Comparison of ENCODE assay signal across 9 cellular contexts in genomic region chr4:55358668-55359067, GRCh38. TPM values are rescaled to one million over a fixed set of nuclear protein-coding genes. Genes with fewer than 3 reads are reported as not detected.
DNase-seq lines count a peak whose midpoint lies in the region; ATAC-seq and TF ChIP-seq lines count a peak whose summit lies in the region.
"Had no signal": no experiment of that assay in that cellular context is flagged by ENCODE, and none has a peak within 500 bp of the region (broad histone marks: within the 10 kb centered on the region; RNA-seq: fewer than 3 reads in every experiment).

No MANE protein-coding gene starts in this region.

- H3K36me3 Mint-ChIP-seq in CD4-positive, CD25-positive, alpha-beta regulatory T cell = peaks cover 7% of the 10 kb centered on the region

- H2AFZ ChIP-seq in MM.1S (ENCODE audit: low read length) = no peak overlapping the region

- WGBS in ovary, 3 donors = 7 to 12% (median 9%) methylated on average over 2 of the region's 2 CpGs

- H3K36me3 ChIP-seq in CD4-positive, CD25-positive, alpha-beta regulatory T cell (ENCODE audit: control insufficient read depth, insufficient read depth, low read length) = no peaks in the 10 kb centered on the region
- H3K36me3 ChIP-seq in ovary (no peaks in the 10 kb centered on the region), MM.1S (replicated peaks; ENCODE audit: insufficient read depth, low read length) (no peaks in the 10 kb centered on the region)

- no peaks in the 10 kb centered on the region for H3K9me3 Mint-ChIP-seq in CD4-positive, CD25-positive, alpha-beta regulatory T cell
- H3K9me3 Mint-ChIP-seq: IgD-negative memory B cell had no signal

- H3K27ac ChIP-seq in CD4-positive, CD25-positive, alpha-beta regulatory T cell (ENCODE audit: insufficient read depth, low read length, poor library complexity, severe bottlenecking) = no peak overlapping the region
- H3K27ac ChIP-seq in ovary (no peak overlapping the region), MM.1S (ENCODE audit: low read length) (no peak overlapping the region)

- H3K4me3 ChIP-seq in CD4-positive, CD25-positive, alpha-beta regulatory T cell (ENCODE audit: low read depth, low read length) = no peak overlapping the region
- no peak overlapping the region for H3K4me3 ChIP-seq in choroid plexus epithelial cell (ENCODE audit: low read depth, low read length)
- H3K4me3 ChIP-seq in retinal pigment epithelial cell (ENCODE audit: low read length) = no peak overlapping the region
- no peak overlapping the region for H3K4me3 ChIP-seq in ovary
- H3K4me3 ChIP-seq in MM.1S (ENCODE audit: low read length) = no peak overlapping the region

- no peaks in the 10 kb centered on the region for H3K27me3 ChIP-seq in CD4-positive, CD25-positive, alpha-beta regulatory T cell (ENCODE audit: control insufficient read depth, insufficient read depth, low read length)
- H3K27me3 ChIP-seq in ovary = no peaks in the 10 kb centered on the region
- no peaks in the 10 kb centered on the region for H3K27me3 ChIP-seq in MM.1S (replicated peaks; ENCODE audit: insufficient read depth, low read length)

- no peaks in the 10 kb centered on the region for H3K9me3 ChIP-seq in CD4-positive, CD25-positive, alpha-beta regulatory T cell (ENCODE audit: control insufficient read depth in 2 of 2, low read length in 2 of 2)
- H3K9me3 ChIP-seq in ovary (no peaks in the 10 kb centered on the region), MM.1S (replicated peaks; ENCODE audit: insufficient read depth, low read length) (no peaks in the 10 kb centered on the region)

- TF ChIP-seq CTCF in choroid plexus epithelial cell (conservative IDR thresholded peaks at IDR 0.05; ENCODE audit: low read depth, low read length) (no peak), retinal pigment epithelial cell (conservative IDR thresholded peaks at IDR 0.05; ENCODE audit: low read depth, low read length) (no peak), ovary (IDR thresholded peaks at IDR 0.05) (no peak), MM.1S (IDR thresholded peaks at IDR 0.05; ENCODE audit: low read length) (no peak)

- TF ChIP-seq POLR2A in ovary (IDR thresholded peaks at IDR 0.05) = no peak

- H3K4me1 Mint-ChIP-seq in CD4-positive, CD25-positive, alpha-beta regulatory T cell = peaks cover 6 to 22% (median 13%) of the 10 kb centered on the region in 4 donors

- no peaks in the 10 kb centered on the region for H3K27me3 Mint-ChIP-seq in CD4-positive, CD25-positive, alpha-beta regulatory T cell
- H3K27me3 Mint-ChIP-seq: IgD-negative memory B cell had no signal

- ATAC-seq in CD4-positive, CD25-positive, alpha-beta regulatory T cell (ENCODE audit: low read depth in 2 of 2) = peak; percentile 69 to 75
- peak; percentile 77 for ATAC-seq in GM21423 (IDR thresholded peaks at IDR 0.05; ENCODE audit: unreplicated experiment)

- H3K9me2 ChIP-seq in MM.1S (replicated peaks; ENCODE audit: insufficient read depth, low read length) = no peaks in the 10 kb centered on the region

- peak in 1 of 3 donors; percentile 67 for DNase-seq in CD4-positive, CD25-positive, alpha-beta regulatory T cell
- DNase-seq in Kasumi-1 (lab: John Stamatoyannopoulos, UW) (peak; percentile 62 to 74), choroid plexus epithelial cell (ENCODE audit: low read depth) (peak; percentile 72), retinal pigment epithelial cell (ENCODE audit: low read depth) (peak; percentile 42), ovary (no peak), MM.1S (no peak)
- no peak for DNase-seq in activated CD8-positive, alpha-beta memory T cell treated with anti-CD3 and anti-CD28 coated beads, Interleukin-2, amount 50 U/mL, for 48 hours

- no peak overlapping the region for H3K27ac Mint-ChIP-seq in CD4-positive, CD25-positive, alpha-beta regulatory T cell
- H3K27ac Mint-ChIP-seq: IgD-negative memory B cell had no signal

- H4K20me1 ChIP-seq in MM.1S (ENCODE audit: insufficient read depth, low read length) = no peaks in the 10 kb centered on the region

- H3K4me1 ChIP-seq in CD4-positive, CD25-positive, alpha-beta regulatory T cell (ENCODE audit: control insufficient read depth, insufficient read depth, low read length, poor library complexity, severe bottlenecking) = no peaks in the 10 kb centered on the region
- H3K4me1 ChIP-seq in ovary (ENCODE audit: insufficient read depth) = peaks cover 7% of the 10 kb centered on the region
- H3K4me1 ChIP-seq in MM.1S (ENCODE audit: low read length) = no peaks in the 10 kb centered on the region

- H3K79me2 ChIP-seq in MM.1S (ENCODE audit: low read length) = no peaks in the 10 kb centered on the region

- no peak overlapping the region for H3K4me3 Mint-ChIP-seq in CD4-positive, CD25-positive, alpha-beta regulatory T cell

- TF ChIP-seq EP300 in ovary (IDR thresholded peaks at IDR 0.05) = no peak

- intact Hi-C loops in ovary (cut with DNase I) = no loop called here

- H3K4me2 ChIP-seq in MM.1S (ENCODE audit: low read depth, low read length) = no peak overlapping the region

- no peak overlapping the region for H3K9ac ChIP-seq in MM.1S (ENCODE audit: low read length)

- H3F3A ChIP-seq in MM.1S (ENCODE audit: insufficient read depth, low read length) = no peaks in the 10 kb centered on the region

RNA-seq across cellular contexts. Expression of gene SRD5A3, which starts 12.6 kb away (rescaled TPM):
- total RNA-seq in CD4-positive, CD25-positive, alpha-beta regulatory T cell = 3.9 TPM
- 10 to 100 TPM in 1 of 4 donors, 1 to 10 TPM in 3; 7.7 to 18.4 (median 8.7) TPM for polyA plus RNA-seq in CD4-positive, CD25-positive, alpha-beta regulatory T cell
- 1 to 10 TPM; 1.2 to 9.4 (median 2.9) TPM for total RNA-seq in ovary
- polyA plus RNA-seq in ovary = 10 to 100 TPM in 1 of 2 donors, 1 to 10 TPM in 1; 2.9 to 12.3 TPM

RNA-seq across cellular contexts. Expression of gene TMEM165, which starts 37.1 kb away (rescaled TPM):
- total RNA-seq in CD4-positive, CD25-positive, alpha-beta regulatory T cell = 44.0 TPM
- 10 to 100 TPM; 34.5 to 50.1 (median 44.7) TPM for polyA plus RNA-seq in CD4-positive, CD25-positive, alpha-beta regulatory T cell
- total RNA-seq in ovary = 100 to 1,000 TPM in 1 of 7 donors, 10 to 100 TPM in 6; 54.6 to 230 (median 84.1) TPM
- 10 to 100 TPM; 33.3 to 57.8 TPM for polyA plus RNA-seq in ovary

Comparison
In these comparisons a context has a peak if more than half of its experiments do, and no peak if none do; other contexts are left out.
1. DNase-seq: peak in Kasumi-1 (2 of 2), choroid plexus epithelial cell (single experiment) and retinal pigment epithelial cell (single experiment); none in ovary (0 of 5), MM.1S (single experiment) and activated CD8-positive, alpha-beta memory T cell treated with anti-CD3 and anti-CD28 coated beads, Interleukin-2, amount 50 U/mL, for 48 hours (single experiment).